ENCODE assay signal across 24 cellular contexts in genomic region chr3:68458646-68459045, GRCh38.
DNase-seq lines count a peak whose midpoint lies in the region; ATAC-seq, FAIRE-seq and TF ChIP-seq lines count a peak whose summit lies in the region.
"Had no signal": no experiment of that assay in that cellular context is flagged by ENCODE, and none has a peak within 500 bp of the region (broad histone marks: within the 10 kb centered on the region; RNA-seq: fewer than 3 reads in every experiment).

No MANE protein-coding gene starts in this region.

- H3K36me3 ChIP-seq in BJ (ENCODE audit: control insufficient read depth, insufficient read depth, low read length) (no peaks in the 10 kb centered on the region), astrocyte (ENCODE audit: insufficient read depth, low read length) (no peaks in the 10 kb centered on the region), mesenchymal stem cell (ENCODE audit: control insufficient read depth in 1 of 2, insufficient read depth in 2 of 2, low read depth in 1 of 2, low read length in 2 of 2) (no peaks in the 10 kb centered on the region)
- H3K36me3 ChIP-seq: BE2C had no signal

- no peak overlapping the region for H3K4me3 ChIP-seq in BJ (ENCODE audit: low read depth, low read length)
- H3K4me3 ChIP-seq in astrocyte (ENCODE audit: insufficient read depth, low read depth, low read length): no peak overlapping the region
- no peak overlapping the region for H3K4me3 ChIP-seq in fibroblast of villous mesenchyme (ENCODE audit: low read depth, low read length)
- H3K4me3 ChIP-seq in mesenchymal stem cell (ENCODE audit: insufficient read depth in 1 of 2, low read depth in 1 of 2, low read length in 2 of 2): no peak overlapping the region

- H2BK12ac ChIP-seq in mesenchymal stem cell (ENCODE audit: low read length in 2 of 2): peak overlapping the region in 1 of 2 experiments; percentile 65

- no peak overlapping the region for H2BK15ac ChIP-seq in mesenchymal stem cell (ENCODE audit: low read depth, poor library complexity, severe bottlenecking)

- POLR2A ChIA-PET in BJ (lab: Charles Lee): no interaction called here

- no peak overlapping the region for H2BK120ac ChIP-seq in mesenchymal stem cell (ENCODE audit: low read depth, low read length)

- H3K79me1 ChIP-seq in mesenchymal stem cell (replicated peaks; ENCODE audit: low read length, poor library complexity, severe bottlenecking): no peaks in the 10 kb centered on the region

- H3K27me3 Mint-ChIP-seq in astrocyte (ENCODE audit: low read depth, unreplicated experiment): no peaks in the 10 kb centered on the region
- H3K27me3 Mint-ChIP-seq in activated naive CD4-positive, alpha-beta T cell treated with anti-CD3 and anti-CD28 coated beads, Interleukin-2, amount 10 ng/mL, durations not matched to agents 7 days and 5 days: no peaks in the 10 kb centered on the region
- H3K27me3 Mint-ChIP-seq: CD4-positive, alpha-beta memory T cell had no signal

- H3K27ac ChIP-seq in astrocyte (ENCODE audit: low read depth, low read length) (no peak overlapping the region), mesenchymal stem cell (ENCODE audit: low read length, poor library complexity, severe bottlenecking) (no peak overlapping the region)
- H3K27ac ChIP-seq: 22Rv1 had no signal

- H3K9me3 ChIP-seq in astrocyte (ENCODE audit: insufficient read depth, low read depth, low read length) (no peaks in the 10 kb centered on the region), mesenchymal stem cell (ENCODE audit: control insufficient read depth, low read length) (peaks cover 8% of the 10 kb centered on the region)
- H3K9me3 ChIP-seq: BE2C had no signal

- ATAC-seq in GM18907 (IDR thresholded peaks at IDR 0.05; ENCODE audit: unreplicated experiment): no peak

- H3K4me1 ChIP-seq in astrocyte (ENCODE audit: insufficient read depth, low read length) (no peaks in the 10 kb centered on the region), mesenchymal stem cell (ENCODE audit: control insufficient read depth, insufficient read depth, low read depth, low read length) (peaks cover 3% of the 10 kb centered on the region)
- H3K4me1 ChIP-seq: BE2C had no signal

- H4K20me1 ChIP-seq in astrocyte (ENCODE audit: insufficient read depth, low read length): no peaks in the 10 kb centered on the region

- H2AFZ ChIP-seq in astrocyte (ENCODE audit: low read depth, low read length): no peak overlapping the region
- H2AFZ ChIP-seq in mesenchymal stem cell (ENCODE audit: low read depth, low read length): no peak overlapping the region

- H3K18ac ChIP-seq in mesenchymal stem cell (ENCODE audit: low read depth in 1 of 2, low read length in 2 of 2): peak overlapping the region; percentile 64 to 99

- H4K8ac ChIP-seq in mesenchymal stem cell (ENCODE audit: low read length): peak overlapping the region; percentile 89

- no peak overlapping the region for H2AK5ac ChIP-seq in mesenchymal stem cell (ENCODE audit: low read length, severe bottlenecking)

- peaks cover 2% of the 10 kb centered on the region for H3K36me3 Mint-ChIP-seq in astrocyte (ENCODE audit: low read depth, unreplicated experiment)
- H3K36me3 Mint-ChIP-seq in activated naive CD4-positive, alpha-beta T cell treated with anti-CD3 and anti-CD28 coated beads, Interleukin-2, amount 10 ng/mL, durations not matched to agents 7 days and 5 days: no peaks in the 10 kb centered on the region

- DNase-seq in BJ (ENCODE audit: low read depth) (peak; percentile 5), astrocyte (ENCODE audit: low read depth) (no peak), fibroblast of villous mesenchyme (ENCODE audit: low read depth) (peak; percentile 62), mesenchymal stem cell (peak; percentile 84), NCI-H1436 treated with DMSO at 0.1 percent for 48 hours (lab: John Stamatoyannopoulos, UW) (no peak), NCI-H226 (no peak)
- no peak for DNase-seq in activated naive CD4-positive, alpha-beta T cell treated with anti-CD3 and anti-CD28 coated beads, Interleukin-2, amount 10 ng/mL, durations not matched to agents 7 days and 5 days
- DNase-seq: AML-193; BE2C; C1 segment of cervical spinal cord; Calu3; CD4-positive, alpha-beta memory T cell; COR-L47; DMS53; DMS79 treated with DMSO at 0.1 percent for 48 hours; GF-D8; GOT3; H7; HCEC 1CT had no signal

- peak overlapping the region; percentile 80 for H4K91ac ChIP-seq in mesenchymal stem cell (ENCODE audit: low read length)

- peaks cover 14% of the 10 kb centered on the region for H3K4me1 Mint-ChIP-seq in astrocyte (ENCODE audit: low read depth, unreplicated experiment)
- no peaks in the 10 kb centered on the region for H3K4me1 Mint-ChIP-seq in activated naive CD4-positive, alpha-beta T cell treated with anti-CD3 and anti-CD28 coated beads, Interleukin-2, amount 10 ng/mL, durations not matched to agents 7 days and 5 days
- H3K4me1 Mint-ChIP-seq: CD4-positive, alpha-beta memory T cell had no signal

- H3K79me2 ChIP-seq in astrocyte (ENCODE audit: insufficient read depth, low read length): no peaks in the 10 kb centered on the region

- H3K9me3 Mint-ChIP-seq in astrocyte (ENCODE audit: unreplicated experiment): peaks cover 5% of the 10 kb centered on the region
- H3K9me3 Mint-ChIP-seq in activated naive CD4-positive, alpha-beta T cell treated with anti-CD3 and anti-CD28 coated beads, Interleukin-2, amount 10 ng/mL, durations not matched to agents 7 days and 5 days: peaks cover 1% of the 10 kb centered on the region

- no peak overlapping the region for H3K23ac ChIP-seq in mesenchymal stem cell (ENCODE audit: low read length in 2 of 2)

- no peak overlapping the region for H3K4me2 ChIP-seq in astrocyte (ENCODE audit: low read length)
- H3K4me2 ChIP-seq in mesenchymal stem cell (ENCODE audit: low read length, poor library complexity, severe bottlenecking): no peak overlapping the region

- CTCF ChIA-PET in BJ (lab: Yijun Ruan, JAX): no interaction called here
- CTCF ChIA-PET in activated naive CD4-positive, alpha-beta T cell treated with anti-CD3 and anti-CD28 coated beads, Interleukin-2, amount 10 ng/mL, durations not matched to agents 7 days and 5 days (lab: Charles Lee): no interaction called here

- no peak for FAIRE-seq in astrocyte (lab: Jason Lieb, UNC)
- FAIRE-seq: A204.1, GM12891, GM18507 had no signal

- peak overlapping the region; percentile 5 for H3K27ac Mint-ChIP-seq in astrocyte (ENCODE audit: unreplicated experiment)
- no peak overlapping the region for H3K27ac Mint-ChIP-seq in activated naive CD4-positive, alpha-beta T cell treated with anti-CD3 and anti-CD28 coated beads, Interleukin-2, amount 10 ng/mL, durations not matched to agents 7 days and 5 days
- H3K27ac Mint-ChIP-seq: CD4-positive, alpha-beta memory T cell had no signal

- no peak for TF ChIP-seq CTCF in BJ (IDR thresholded peaks at IDR 0.05; ENCODE audit: insufficient read depth, low read depth, low read length)
- TF ChIP-seq CTCF in astrocyte (IDR thresholded peaks at IDR 0.05; ENCODE audit: insufficient read depth, low read depth, low read length): no peak
- no peak for TF ChIP-seq CTCF in fibroblast of villous mesenchyme (IDR thresholded peaks at IDR 0.05; ENCODE audit: insufficient read depth, low read depth, low read length)

- no peak overlapping the region for H3K9ac ChIP-seq in astrocyte (ENCODE audit: low read length)
- H3K9ac ChIP-seq in mesenchymal stem cell (ENCODE audit: low read length): no peak overlapping the region

- H3K14ac ChIP-seq in mesenchymal stem cell (ENCODE audit: low read length in 2 of 2): no peak overlapping the region

- no peak overlapping the region for H3K4ac ChIP-seq in mesenchymal stem cell (ENCODE audit: low read depth in 1 of 2, low read length in 2 of 2)

- H2BK5ac ChIP-seq in mesenchymal stem cell (ENCODE audit: low read depth, low read length, poor library complexity, severe bottlenecking): no peak overlapping the region

- H3K27me3 ChIP-seq in BJ (ENCODE audit: control insufficient read depth, insufficient read depth, low read length) (no peaks in the 10 kb centered on the region), astrocyte (ENCODE audit: insufficient read depth, low read length) (no peaks in the 10 kb centered on the region), mesenchymal stem cell (ENCODE audit: control insufficient read depth in 1 of 2, insufficient read depth in 1 of 2, low read length in 2 of 2) (no peaks in the 10 kb centered on the region)
- H3K27me3 ChIP-seq: BE2C had no signal

- H3K4me3 Mint-ChIP-seq in astrocyte (ENCODE audit: unreplicated experiment): no peak overlapping the region
- H3K4me3 Mint-ChIP-seq in activated naive CD4-positive, alpha-beta T cell treated with anti-CD3 and anti-CD28 coated beads, Interleukin-2, amount 10 ng/mL, durations not matched to agents 7 days and 5 days: no peak overlapping the region
- H3K4me3 Mint-ChIP-seq: CD4-positive, alpha-beta memory T cell had no signal

- WGBS in mesenchymal stem cell: 10% methylated on average over 2 of the region's 2 CpGs

Comparison
In these comparisons a context has a peak if more than half of its experiments do, and no peak if none do; other contexts are left out.
1. DNase-seq: peak in BJ (single experiment), fibroblast of villous mesenchyme (single experiment) and mesenchymal stem cell (single experiment); none in astrocyte (single experiment), NCI-H1436 treated with DMSO at 0.1 percent for 48 hours (single experiment), NCI-H226 (single experiment) and activated naive CD4-positive, alpha-beta T cell treated with anti-CD3 and anti-CD28 coated beads, Interleukin-2, amount 10 ng/mL, durations not matched to agents 7 days and 5 days (single experiment).